14 cellular contexts compared by ENCODE assay signal in genomic region chrX:49247916-49248811, GRCh38.
DNase-seq lines count a peak whose midpoint lies in the region; ATAC-seq lines count a peak whose summit lies in the region.
"Had no signal": no experiment of that assay in that cellular context is flagged by ENCODE, and none has a peak within 500 bp of the region (broad histone marks: within the 10 kb centered on the region; RNA-seq: fewer than 3 reads in every experiment).

No MANE protein-coding gene starts in this region.

- H3K27ac Mint-ChIP-seq in stimulated activated naive CD8-positive, alpha-beta T cell treated with anti-CD3 and anti-CD28 coated beads, Interleukin-15, amount 100 ng/mL, for 72 hours: peak overlapping the region in 1 of 2 donors; percentile 24

- peak; percentile 55 for DNase-seq in NCI-H2227 (lab: John Stamatoyannopoulos, UW; ENCODE audit: unreplicated experiment)
- no peak for DNase-seq in NCI-H2227 treated with DMSO at 0.1 percent for 48 hours (lab: John Stamatoyannopoulos, UW)
- DNase-seq in stimulated activated naive CD8-positive, alpha-beta T cell treated with anti-CD3 and anti-CD28 coated beads, Interleukin-15, amount 100 ng/mL, for 72 hours: no peak
- no peak for DNase-seq in stimulated activated naive CD8-positive, alpha-beta T cell treated with anti-CD3 and anti-CD28 coated beads, Interleukin-15, Interleukin-2, amounts not matched to agents 100 U/mL and 50 U/mL, for 24 hours
- DNase-seq in activated CD4-positive, CD25-positive, alpha-beta regulatory T cell treated with anti-CD3 and anti-CD28 coated beads, Interleukin-2, amount 50 U/mL, for 72 hours: peak; percentile 49
- no peak for DNase-seq in central memory CD4-positive, alpha-beta T cell
- no peak for DNase-seq in CD1c-positive myeloid dendritic cell (ENCODE audit: extremely low spot score)
- no peak for DNase-seq in T-helper 2 cell
- DNase-seq: C1 segment of cervical spinal cord, NCI-H1048, NCI-H1436 treated with DMSO at 0.1 percent for 48 hours, NCI-H2081 treated with DMSO at 0.1 percent for 48 hours, SIG-M5 had no signal

- no peaks in the 10 kb centered on the region for H3K9me3 Mint-ChIP-seq in stimulated activated naive CD8-positive, alpha-beta T cell treated with anti-CD3 and anti-CD28 coated beads, Interleukin-15, amount 100 ng/mL, for 72 hours

- ATAC-seq in stimulated activated naive CD8-positive, alpha-beta T cell treated with anti-CD3 and anti-CD28 coated beads, Interleukin-15, amount 100 ng/mL, for 72 hours: peak; percentile 23
- ATAC-seq in stimulated activated naive CD8-positive, alpha-beta T cell treated with anti-CD3 and anti-CD28 coated beads, Interleukin-15, Interleukin-2, amounts not matched to agents 100 U/mL and 50 U/mL, for 24 hours: no peak
- ATAC-seq: A549 had no signal

- peaks cover 23% of the 10 kb centered on the region for H3K4me1 Mint-ChIP-seq in stimulated activated naive CD8-positive, alpha-beta T cell treated with anti-CD3 and anti-CD28 coated beads, Interleukin-15, amount 100 ng/mL, for 72 hours

- H3K4me3 Mint-ChIP-seq in stimulated activated naive CD8-positive, alpha-beta T cell treated with anti-CD3 and anti-CD28 coated beads, Interleukin-15, amount 100 ng/mL, for 72 hours: no peak overlapping the region

- no peaks in the 10 kb centered on the region for H3K27me3 Mint-ChIP-seq in stimulated activated naive CD8-positive, alpha-beta T cell treated with anti-CD3 and anti-CD28 coated beads, Interleukin-15, amount 100 ng/mL, for 72 hours

Comparison
In these comparisons a context has a peak if more than half of its experiments do, and no peak if none do; other contexts are left out.
1. DNase-seq: peak in NCI-H2227 (single experiment) and activated CD4-positive, CD25-positive, alpha-beta regulatory T cell treated with anti-CD3 and anti-CD28 coated beads, Interleukin-2, amount 50 U/mL, for 72 hours (single experiment); none in NCI-H2227 treated with DMSO at 0.1 percent for 48 hours (single experiment), stimulated activated naive CD8-positive, alpha-beta T cell treated with anti-CD3 and anti-CD28 coated beads, Interleukin-15, amount 100 ng/mL, for 72 hours (0 of 2), stimulated activated naive CD8-positive, alpha-beta T cell treated with anti-CD3 and anti-CD28 coated beads, Interleukin-15, Interleukin-2, amounts not matched to agents 100 U/mL and 50 U/mL, for 24 hours (single experiment), central memory CD4-positive, alpha-beta T cell (single experiment), CD1c-positive myeloid dendritic cell (single experiment) and T-helper 2 cell (0 of 5).